In genomic region chr19:3572855-3573161, GRCh38 we compare ENCODE assay signal across 8 cellular contexts. TPM values are rescaled to one million over a fixed set of nuclear protein-coding genes. Genes with fewer than 3 reads are reported as not detected.
DNase-seq lines count a peak whose midpoint lies in the region; ATAC-seq, FAIRE-seq and TF ChIP-seq lines count a peak whose summit lies in the region.

Gene HMG20B (plus strand): TSS chr19:3572944. CDS start chr19:3573310, 366 bp downstream.

- no peak for FAIRE-seq in H54 (lab: Jason Lieb, UNC)

- peaks cover 38% of the 10 kb centered on the region for H3K27me3 Mint-ChIP-seq in nephron progenitor cell (ENCODE audit: low read depth, poor library complexity)

- peaks cover 6% of the 10 kb centered on the region for H3K79me2 ChIP-seq in PC-9 (ENCODE audit: low read depth)

- no peak within 1 kb of the TSS for H3K27ac Mint-ChIP-seq in nephron progenitor cell

- no peaks in the 10 kb centered on the region for H3K27me3 ChIP-seq in PC-9 (ENCODE audit: insufficient read depth, low read depth)

- H3K9me3 ChIP-seq in PC-9 (ENCODE audit: insufficient read depth, low read depth) = no peaks in the 10 kb centered on the region

- H3K36me3 ChIP-seq in PC-9 (ENCODE audit: low read depth) = no peaks in the 10 kb centered on the region

- CTCF ChIA-PET in PC-9 (lab: Charles Lee) = no interaction called here

- peak within 1 kb of the TSS; percentile 71 for H2AFZ ChIP-seq in PC-9

- H3K27ac ChIP-seq in PC-9 (peak within 1 kb of the TSS; percentile 16; the same call in 1 of the 2 replicates), epithelial cell of prostate (peak within 1 kb of the TSS; percentile 56)

- no peaks in the 10 kb centered on the region for H3K9me2 ChIP-seq in PC-9 (ENCODE audit: insufficient read depth)

- no peaks in the 10 kb centered on the region; the same call in 1 of the 2 replicates for H3F3A ChIP-seq in PC-9 (ENCODE audit: insufficient read depth, low read depth)

- no peaks in the 10 kb centered on the region for H3K9me3 Mint-ChIP-seq in nephron progenitor cell

- peaks cover 20% of the 10 kb centered on the region for H3K36me3 Mint-ChIP-seq in nephron progenitor cell (ENCODE audit: low read depth)

- BruUV-seq in PC-9 (replicated peaks; lab: Mats Ljungman, UMichigan) = no TSS peak

- no peak for TF ChIP-seq CTCF in PC-9 (conservative IDR thresholded peaks at IDR 0.05)
- TF ChIP-seq CTCF in nephron progenitor cell (IDR thresholded peaks at IDR 0.05) = no peak

- peaks cover 6% of the 10 kb centered on the region; the same call in 1 of the 2 replicates for H3K4me1 ChIP-seq in PC-9 (replicated peaks; ENCODE audit: insufficient read depth)

- H3K4me3 ChIP-seq in PC-9 = peak within 1 kb of the TSS; percentile 85

- peak within 1 kb of the TSS; percentile 79 for H3K4me2 ChIP-seq in PC-9

- H4K20me1 ChIP-seq in PC-9 (ENCODE audit: insufficient read depth) = peaks cover 10% of the 10 kb centered on the region

- POLR2A ChIA-PET in PC-9 (lab: Charles Lee; ENCODE audit: unreplicated experiment) = no interaction called here

- intact Hi-C loops in PC-9 (cut with micrococcal nuclease; ENCODE audit: unreplicated experiment) = no loop called here

- in situ Hi-C loops in Caki2 (cut with HindIII; ENCODE audit: low pct_unique_long_range_greater_than_20kb, low sequenced_read_pairs) = no loop called here

- no peak for TF ChIP-seq POLR2A in H54 (IDR thresholded peaks at IDR 0.05; ENCODE audit: low read depth, low read length)

- ATAC-seq in HG03432 (IDR thresholded peaks at IDR 0.05; ENCODE audit: unreplicated experiment) = no peak

- H3K4me1 Mint-ChIP-seq in nephron progenitor cell = peaks cover 41% of the 10 kb centered on the region

- DNase-seq in Caki2 (ENCODE audit: low read depth) (no peak), PC-9 (no peak), epithelial cell of prostate (ENCODE audit: low read depth, low spot score) (no peak), nephron progenitor cell (no peak), SKM-1 (lab: John Stamatoyannopoulos, UW; ENCODE audit: unreplicated experiment) (no peak), H54 (ENCODE audit: insufficient read length, low spot score) (no peak), iPS-NIHi7 (ENCODE audit: extremely low spot score) (no peak)

- peak within 1 kb of the TSS; percentile 79 for H3K4me3 Mint-ChIP-seq in nephron progenitor cell

RNA-seq across cellular contexts. Expression of gene HMG20B, which starts in this region (rescaled TPM):
- 142 and 164 TPM in 2 replicates for total RNA-seq in Caki2 (2014; rRNA removed; shearing (Covaris generic); ENCODE audit: low replicate concordance)
- 115 and 136 TPM in 2 replicates for total RNA-seq in PC-9 (2021)
